In the genomic region with DNA sequence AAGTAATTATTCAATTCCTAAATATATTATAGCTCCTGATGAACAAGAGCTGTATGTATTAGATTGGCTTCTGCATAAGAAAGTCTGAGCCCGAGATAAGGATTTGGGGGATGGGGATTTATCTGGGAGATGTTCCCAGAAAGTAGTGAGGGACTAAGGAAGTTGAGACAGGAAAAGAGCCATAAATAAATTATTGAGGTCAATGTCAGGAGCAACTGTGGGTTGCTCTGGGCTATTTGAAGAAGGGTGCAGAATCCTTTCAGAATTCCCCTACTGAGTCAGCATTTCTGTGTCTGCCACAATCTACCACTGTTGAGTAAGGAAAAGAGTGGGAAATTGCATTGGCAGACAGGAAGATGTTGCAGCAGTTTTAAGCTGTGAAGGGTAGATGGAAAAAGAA, we compare ENCODE assay signal across 15 cellular contexts. TPM values are rescaled to one million over a fixed set of nuclear protein-coding genes. Genes with fewer than 3 reads are reported as not detected.
DNase-seq lines count a peak whose midpoint lies in the region; ATAC-seq, FAIRE-seq and TF ChIP-seq lines count a peak whose summit lies in the region.
"Had no signal": no experiment of that assay in that cellular context is flagged by ENCODE, and none has a peak within 500 bp of the region (broad histone marks: within the 10 kb centered on the region; RNA-seq: fewer than 3 reads in every experiment).

No MANE protein-coding gene starts in this region.

- no peak for FAIRE-seq in frontal cortex (lab: Jason Lieb, UNC)

- DNase-seq in A172 (ENCODE audit: low spot score) (peak; percentile 96), H7 (peak; percentile 7), astrocyte of the cerebellum (ENCODE audit: low read depth) (peak; percentile 19), kidney glomerular epithelial cell (lab: John Stamatoyannopoulos, UW) (peak; percentile 19), NCI-H345 treated with DMSO at 0.1 percent for 48 hours (lab: John Stamatoyannopoulos, UW; ENCODE audit: unreplicated experiment) (no peak), frontal cortex (ENCODE audit: low spot score in 2 of 2) (no peak), NCI-H1105 (lab: John Stamatoyannopoulos, UW) (no peak)
- DNase-seq: ACHN; activated effector memory CD4-positive, alpha-beta T cell treated with anti-CD3 and anti-CD28 coated beads, Interleukin-2, amount 50 U/mL, for 16 hours; glutamatergic neuron; Kasumi-1; NCI-H2171 had no signal

- H3K36me3 ChIP-seq in H7 (replicated peaks; ENCODE audit: control insufficient read depth, insufficient read depth, low read length), result no peaks in the 10 kb centered on the region

- no peak overlapping the region for H3K4me3 ChIP-seq in H7 (ENCODE audit: insufficient read depth, low read depth, low read length)
- H3K4me3 ChIP-seq in astrocyte of the cerebellum (ENCODE audit: low read depth, low read length), result no peak overlapping the region

- in situ Hi-C loops in astrocyte of the cerebellum (cut with HindIII; ENCODE audit: low sequenced_read_pairs), result no loop called here

- no peaks in the 10 kb centered on the region for H3K27me3 ChIP-seq in H7 (ENCODE audit: control insufficient read depth, insufficient read depth, low read length)

- no peak for ATAC-seq in HG03457 (IDR thresholded peaks at IDR 0.05; ENCODE audit: unreplicated experiment)
- ATAC-seq: HCT116, Right ventricle myocardium inferior had no signal

- no peak for TF ChIP-seq CTCF in astrocyte of the cerebellum (IDR thresholded peaks at IDR 0.05; ENCODE audit: low read depth, low read length, missing control alignments)

RNA-seq across cellular contexts. Expression of gene TDO2, which starts 3.1 kb away (rescaled TPM):
- total RNA-seq in A172 (2014; rRNA removed; shearing (Covaris generic)), result 235 and 369 TPM in 2 replicates
- not detected in 2 replicates for total RNA-seq in H7 (2014; rRNA removed; shearing (Covaris generic))
- not detected for total RNA-seq in frontal cortex
- total RNA-seq: Right ventricle myocardium inferior had no signal

RNA-seq across cellular contexts. Expression of gene ASIC5, which starts 34.3 kb away (rescaled TPM):
- total RNA-seq in A172 (2014; rRNA removed; shearing (Covaris generic)), result not detected in 2 replicates
- total RNA-seq in H7 (2014; rRNA removed; shearing (Covaris generic)), result not detected in 2 replicates
- total RNA-seq in frontal cortex, result not detected
- total RNA-seq: Right ventricle myocardium inferior had no signal

RNA-seq across cellular contexts. Expression of gene CTSO, which starts 53.3 kb away (rescaled TPM):
- 14.1 and 14.6 TPM in 2 replicates for total RNA-seq in A172 (2014; rRNA removed; shearing (Covaris generic))
- total RNA-seq in H7 (2014; rRNA removed; shearing (Covaris generic)), result 1.5 and 1.6 TPM in 2 replicates
- total RNA-seq in frontal cortex, result 7.3 TPM

Comparison
In these comparisons a context has a peak if more than half of its experiments do, and no peak if none do; other contexts are left out.
1. DNase-seq: peak in A172 (single experiment), H7 (single experiment), astrocyte of the cerebellum (single experiment) and kidney glomerular epithelial cell (single experiment); none in NCI-H345 treated with DMSO at 0.1 percent for 48 hours (single experiment), frontal cortex (0 of 2) and NCI-H1105 (single experiment).
2. RNA of gene TDO2, which starts 3.1 kb away (total RNA-seq): 235 to 369 TPM in A172; not detected in H7 and not detected in frontal cortex (single experiment); every median in the first group is over 100 times any median in the second.